1 cellular context compared by ENCODE assay signal in genomic region chr4:158826882-158827281, GRCh38.
TF ChIP-seq lines count a peak whose summit lies in the region.

No MANE protein-coding gene starts in this region.

TF ChIP-seq in HepG2, 621 proteins besides CTCF, POLR2A, EP300 and RAD21 (continued from another document and continues in another):
- TF ChIP-seq JUN (CRISPR knock-in tag; IDR thresholded peaks at IDR 0.05) = no peak
- no peak for TF ChIP-seq ZNF574 (CRISPR knock-in tag; IDR thresholded peaks at IDR 0.05)
- TF ChIP-seq ZNF530 (CRISPR knock-in tag; IDR thresholded peaks at IDR 0.05; ENCODE audit: low read depth) = no peak
- no peak for TF ChIP-seq ZNF10 (CRISPR knock-in tag; IDR thresholded peaks at IDR 0.05; ENCODE audit: borderline replicate concordance, low read depth)
- TF ChIP-seq ZNF407 (CRISPR knock-in tag; IDR thresholded peaks at IDR 0.05; ENCODE audit: not compliant biosample characterization) = no peak
- TF ChIP-seq SALL2 (CRISPR knock-in tag; IDR thresholded peaks at IDR 0.05) = no peak
- no peak for TF ChIP-seq DR1 (CRISPR knock-in tag; IDR thresholded peaks at IDR 0.05)
- no peak; the same call in 1 of the 2 replicates for TF ChIP-seq ZNF646 (CRISPR knock-in tag; IDR thresholded peaks at IDR 0.05)
- TF ChIP-seq ZNF703 (CRISPR knock-in tag; IDR thresholded peaks at IDR 0.05; ENCODE audit: borderline replicate concordance) = no peak
- no peak for TF ChIP-seq MIER2 (CRISPR knock-in tag; IDR thresholded peaks at IDR 0.05)
- no peak for TF ChIP-seq ZNF550 (CRISPR knock-in tag; IDR thresholded peaks at IDR 0.05; ENCODE audit: borderline replicate concordance)
- no peak for TF ChIP-seq ZNF576 (CRISPR knock-in tag; IDR thresholded peaks at IDR 0.05)
- no peak for TF ChIP-seq HMGA1 (CRISPR knock-in tag; conservative IDR thresholded peaks at IDR 0.05)
- no peak for TF ChIP-seq RARG (CRISPR knock-in tag; IDR thresholded peaks at IDR 0.05; ENCODE audit: low read depth)
- no peak for TF ChIP-seq GMEB1 (CRISPR knock-in tag; IDR thresholded peaks at IDR 0.05; ENCODE audit: borderline replicate concordance)
- no peak for TF ChIP-seq LCORL (IDR thresholded peaks at IDR 0.05)
- TF ChIP-seq LCORL (CRISPR knock-in tag; IDR thresholded peaks at IDR 0.05) = peak; percentile 71
- TF ChIP-seq ARID3A (IDR thresholded peaks at IDR 0.05; ENCODE audit: low read depth, low read length) = peak; percentile 82
- peak; percentile 71; the same call in 1 of the 2 replicates for TF ChIP-seq ZNF292 (CRISPR knock-in tag; IDR thresholded peaks at IDR 0.05; ENCODE audit: borderline replicate concordance, low read depth)
- TF ChIP-seq SMAD3 (CRISPR knock-in tag; IDR thresholded peaks at IDR 0.05) = no peak
- TF ChIP-seq ZBTB26 (CRISPR knock-in tag; IDR thresholded peaks at IDR 0.05; ENCODE audit: borderline replicate concordance) = no peak
- no peak for TF ChIP-seq HBP1 (CRISPR knock-in tag; IDR thresholded peaks at IDR 0.05; ENCODE audit: low read depth)
- TF ChIP-seq ZNF556 (CRISPR knock-in tag; IDR thresholded peaks at IDR 0.05; ENCODE audit: borderline replicate concordance) = no peak
- TF ChIP-seq HDAC2 (CRISPR knock-in tag; IDR thresholded peaks at IDR 0.05) = peak; percentile 93
- no peak for TF ChIP-seq THRA (CRISPR knock-in tag; IDR thresholded peaks at IDR 0.05; ENCODE audit: borderline replicate concordance)
- no peak for TF ChIP-seq ETV6 (CRISPR knock-in tag; conservative IDR thresholded peaks at IDR 0.05)
- TF ChIP-seq ZNF430 (CRISPR knock-in tag; IDR thresholded peaks at IDR 0.05) = no peak
